8 cellular contexts compared by ENCODE assay signal in the genomic region with DNA sequence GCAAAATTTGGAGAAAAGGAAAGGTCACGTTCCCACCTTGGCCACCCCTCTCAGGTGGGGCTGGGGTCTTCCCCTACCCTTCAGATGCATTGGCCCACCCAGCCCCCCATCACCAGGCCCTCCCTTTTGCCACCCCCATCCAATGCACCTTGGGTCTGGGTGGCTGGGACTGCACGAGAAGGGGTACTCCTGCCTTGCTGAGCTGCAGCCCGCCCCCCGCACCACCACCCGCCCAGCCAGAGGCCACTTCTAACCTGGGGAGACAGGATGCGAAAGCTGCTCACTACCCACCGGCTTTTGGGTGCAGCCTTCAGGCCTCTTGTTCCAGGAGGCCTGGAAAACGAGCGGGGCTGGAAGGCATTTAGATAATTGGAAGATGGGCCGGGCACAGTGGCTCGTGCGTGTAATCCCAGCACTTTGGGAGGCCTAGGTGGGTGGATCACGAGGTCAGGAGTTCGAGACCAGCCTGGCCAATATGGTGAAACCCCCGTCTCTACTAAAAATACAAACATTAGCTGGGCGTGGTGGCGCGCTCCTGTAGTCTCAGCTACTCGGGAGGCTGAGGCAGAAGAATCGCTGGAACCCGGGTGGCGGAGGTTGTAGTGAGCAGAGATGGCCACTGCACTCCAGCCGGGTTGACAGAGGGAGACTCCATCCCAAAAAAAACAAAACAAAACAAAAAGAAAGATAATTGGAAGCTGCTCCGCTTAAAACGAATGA. TPM values are rescaled to one million over a fixed set of nuclear protein-coding genes. Genes with fewer than 3 reads are reported as not detected.
DNase-seq lines count a peak whose midpoint lies in the region; ATAC-seq and TF ChIP-seq lines count a peak whose summit lies in the region.

No MANE protein-coding gene starts in this region.

- in situ Hi-C loops in GM23248 (cut with MboI), result no loop called here

- POLR2A ChIA-PET in WTC11 (lab: Charles Lee), result no interaction called here

- ATAC-seq in WTC11 (no peak), HG02870 (IDR thresholded peaks at IDR 0.05; ENCODE audit: unreplicated experiment) (no peak), GM21825 (IDR thresholded peaks at IDR 0.05; ENCODE audit: unreplicated experiment) (no peak)

- peak overlapping the region; percentile 82 for H3K4me3 Mint-ChIP-seq in WTC11

- H3K36me3 ChIP-seq in GM23248 (ENCODE audit: low read depth), result no peaks in the 10 kb centered on the region
- H3K36me3 ChIP-seq in right atrium auricular region, result no peaks in the 10 kb centered on the region
- no peaks in the 10 kb centered on the region for H3K36me3 ChIP-seq in smooth muscle cell (ENCODE audit: low read depth)

- H3K9ac ChIP-seq in GM23248 (peak overlapping the region; percentile 94), smooth muscle cell (ENCODE audit: low read depth) (no peak overlapping the region)

- TF ChIP-seq CTCF in WTC11 (IDR thresholded peaks at IDR 0.05) (no peak), right atrium auricular region (IDR thresholded peaks at IDR 0.05) (no peak), smooth muscle cell (IDR thresholded peaks at IDR 0.05; ENCODE audit: borderline replicate concordance, insufficient read depth, poor library complexity, severe bottlenecking) (no peak)

- H3K4me2 ChIP-seq in GM23248 (ENCODE audit: unreplicated experiment) (peak overlapping the region; percentile 86), smooth muscle cell (peak overlapping the region; percentile 94)

- H3K9me3 Mint-ChIP-seq in WTC11, result no peaks in the 10 kb centered on the region

- no peak for DNase-seq in GM23248
- no peak for DNase-seq in WTC11 (ENCODE audit: low spot score)
- no peak for DNase-seq in right atrium auricular region (ENCODE audit: low spot score)
- DNase-seq in smooth muscle cell (lab: John Stamatoyannopoulos, UW; ENCODE audit: unreplicated experiment), result no peak
- DNase-seq in NCI-H345 treated with DMSO at 0.1 percent for 48 hours (lab: John Stamatoyannopoulos, UW; ENCODE audit: unreplicated experiment), result no peak
- no peak for DNase-seq in iPS-NIHi11 (ENCODE audit: low spot score)

- H2AFZ ChIP-seq in GM23248 (peak overlapping the region; percentile 83), smooth muscle cell (ENCODE audit: low read depth) (no peak overlapping the region)

- H3K9me2 ChIP-seq in GM23248 (ENCODE audit: insufficient read depth), result no peaks in the 10 kb centered on the region

- H3K9me3 ChIP-seq in GM23248 (ENCODE audit: low read depth) (no peaks in the 10 kb centered on the region), right atrium auricular region (no peaks in the 10 kb centered on the region), smooth muscle cell (replicated peaks; ENCODE audit: low read depth) (no peaks in the 10 kb centered on the region)

- H3K79me2 ChIP-seq in GM23248 (ENCODE audit: insufficient read depth), result peaks cover 35% of the 10 kb centered on the region
- no peaks in the 10 kb centered on the region for H3K79me2 ChIP-seq in smooth muscle cell (ENCODE audit: low read depth)

- H3K27ac ChIP-seq in GM23248 (peak overlapping the region; percentile 98), right atrium auricular region (peak overlapping the region; percentile 98 to 99), smooth muscle cell (ENCODE audit: low read depth) (no peak overlapping the region)

- H4K20me1 ChIP-seq in GM23248 (ENCODE audit: insufficient read depth) (no peaks in the 10 kb centered on the region), smooth muscle cell (ENCODE audit: low read depth) (peaks cover 5% of the 10 kb centered on the region)

- H3K4me3 ChIP-seq in GM23248 (peak overlapping the region; percentile 85), right atrium auricular region (peak overlapping the region; percentile 73 to 81), smooth muscle cell (peak overlapping the region; percentile 73)

- peaks cover 38% of the 10 kb centered on the region for H3K4me1 Mint-ChIP-seq in WTC11

- H3K36me3 Mint-ChIP-seq in WTC11, result no peaks in the 10 kb centered on the region

- WGBS in GM23248 (ENCODE audit: low coverage in 1 of 2, low lambda C conversion rate in 2 of 2, missing lambda C conversion rate in 2 of 2), 2 experiments, result 61% methylated on average over 25 of the region's 25 CpGs
- 88% methylated on average over 25 of the region's 25 CpGs for WGBS in smooth muscle cell (ENCODE audit: low lambda C conversion rate)

- H3K27me3 Mint-ChIP-seq in WTC11 (ENCODE audit: low read depth), result peaks cover 12% of the 10 kb centered on the region; the same call in 1 of the 2 replicates

- no peaks in the 10 kb centered on the region for H3F3A ChIP-seq in GM23248 (ENCODE audit: insufficient read depth)
- no peaks in the 10 kb centered on the region for H3F3A ChIP-seq in smooth muscle cell (ENCODE audit: low read depth)

- CTCF ChIA-PET in WTC11 (lab: Charles Lee), result interaction anchor here (0.7 to 2.8 kb wide), 4 partner anchors 9 to 25 kb away, joined by 4 to 29 read pairs (median 8); a partner anchor contains a TSS

- no peak overlapping the region for H3K27ac Mint-ChIP-seq in WTC11

- H3K27me3 ChIP-seq in GM23248 (replicated peaks; ENCODE audit: insufficient read depth) (no peaks in the 10 kb centered on the region), right atrium auricular region (no peaks in the 10 kb centered on the region), smooth muscle cell (ENCODE audit: low read depth) (no peaks in the 10 kb centered on the region)

- H3K4me1 ChIP-seq in GM23248 (ENCODE audit: insufficient read depth) (0 out of 2 replicates have a peak, but pooled peaks cover 12% of the 10 kb centered on the region), right atrium auricular region (peaks cover 0 to 40% of the 10 kb centered on the region in 2 donors), smooth muscle cell (ENCODE audit: low read depth) (peaks cover 18% of the 10 kb centered on the region)

TF ChIP-seq in WTC11, 78 proteins besides CTCF, POLR2A, EP300 and RAD21 (continues in another document):
- TF ChIP-seq, protein P1, sequence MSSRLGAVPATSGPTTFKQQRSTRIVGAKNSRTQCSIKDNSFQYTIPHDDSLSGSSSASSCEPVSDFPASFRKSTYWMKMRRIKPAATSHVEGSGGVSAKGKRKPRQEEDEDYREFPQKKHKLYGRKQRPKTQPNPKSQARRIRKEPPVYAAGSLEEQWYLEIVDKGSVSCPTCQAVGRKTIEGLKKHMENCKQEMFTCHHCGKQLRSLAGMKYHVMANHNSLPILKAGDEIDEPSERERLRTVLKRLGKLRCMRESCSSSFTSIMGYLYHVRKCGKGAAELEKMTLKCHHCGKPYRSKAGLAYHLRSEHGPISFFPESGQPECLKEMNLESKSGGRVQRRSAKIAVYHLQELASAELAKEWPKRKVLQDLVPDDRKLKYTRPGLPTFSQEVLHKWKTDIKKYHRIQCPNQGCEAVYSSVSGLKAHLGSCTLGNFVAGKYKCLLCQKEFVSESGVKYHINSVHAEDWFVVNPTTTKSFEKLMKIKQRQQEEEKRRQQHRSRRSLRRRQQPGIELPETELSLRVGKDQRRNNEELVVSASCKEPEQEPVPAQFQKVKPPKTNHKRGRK (CRISPR knock-in tag; IDR thresholded peaks at IDR 0.05; ENCODE audit: borderline replicate concordance), result no peak
- TF ChIP-seq ZNF317 (CRISPR knock-in tag; IDR thresholded peaks at IDR 0.05; ENCODE audit: borderline replicate concordance, low read depth) (no peak), SOX15 (CRISPR knock-in tag; IDR thresholded peaks at IDR 0.05) (no peak), ELF4 (CRISPR knock-in tag; IDR thresholded peaks at IDR 0.05; ENCODE audit: low read depth) (no peak), NR1H2 (CRISPR knock-in tag; IDR thresholded peaks at IDR 0.05) (no peak), IRF2 (CRISPR knock-in tag; IDR thresholded peaks at IDR 0.05; ENCODE audit: borderline replicate concordance, low read depth) (no peak)
- TF ChIP-seq, protein P2, sequence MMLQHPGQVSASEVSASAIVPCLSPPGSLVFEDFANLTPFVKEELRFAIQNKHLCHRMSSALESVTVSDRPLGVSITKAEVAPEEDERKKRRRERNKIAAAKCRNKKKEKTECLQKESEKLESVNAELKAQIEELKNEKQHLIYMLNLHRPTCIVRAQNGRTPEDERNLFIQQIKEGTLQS (CRISPR knock-in tag; conservative IDR thresholded peaks at IDR 0.05), result no peak

RNA-seq across cellular contexts. Expression of a gene that starts 1.2 kb away (rescaled TPM):
- total RNA-seq in GM23248 (2014; rRNA removed; shearing (Covaris generic)), result 20.1 and 22.9 TPM in 2 replicates
- polyA plus RNA-seq in GM23248 (2016; fragmentation: Nextera tagmentation; extraction: Ambion mirVana), result 16.3 and 18.2 TPM in 2 replicates
- total RNA-seq in WTC11 (2021), result 35.2 to 37.5 TPM (median 37.4 TPM) in 3 replicates
- total RNA-seq in right atrium auricular region, result 10 to 100 TPM; 10.4 to 11.4 TPM
- 9.5 and 14.7 TPM in 2 replicates for total RNA-seq in smooth muscle cell
- polyA plus RNA-seq in smooth muscle cell, result 11.1 and 14.8 TPM in 2 replicates

RNA-seq across cellular contexts. Expression of a gene that starts 8.3 kb away (rescaled TPM):
- 134 and 153 TPM in 2 replicates for total RNA-seq in GM23248 (2014; rRNA removed; shearing (Covaris generic))
- polyA plus RNA-seq in GM23248 (2016; fragmentation: Nextera tagmentation; extraction: Ambion mirVana) (4.5 and 4.6 TPM in 2 replicates), smooth muscle cell (10.4 and 13.4 TPM in 2 replicates)
- total RNA-seq in WTC11 (2021) (55.3 to 58.7 TPM (median 57.6 TPM) in 3 replicates), right atrium auricular region (10 to 100 TPM; 49.1 to 77.1 TPM), smooth muscle cell (23.6 TPM in 2 replicates)

RNA-seq across cellular contexts. Expression of a gene that starts 13.6 kb away (rescaled TPM):
- total RNA-seq in GM23248 (2014; rRNA removed; shearing (Covaris generic)), result not detected in 2 replicates
- polyA plus RNA-seq in GM23248 (2016; fragmentation: Nextera tagmentation; extraction: Ambion mirVana) (0.11 TPM in 1 of 2 replicates, not detected in the other), smooth muscle cell (0.32 and 0.47 TPM in 2 replicates)
- total RNA-seq in WTC11 (2021) (0.41 to 0.72 TPM (median 0.64 TPM) in 3 replicates), right atrium auricular region (under 1 TPM in 1 of 2 donors, not detected in 1; 0.31 TPM), smooth muscle cell (0.36 and 0.72 TPM in 2 replicates)

RNA-seq across cellular contexts. Expression of a gene that starts 25.5 kb away (rescaled TPM):
- 24.8 and 25.0 TPM in 2 replicates for total RNA-seq in GM23248 (2014; rRNA removed; shearing (Covaris generic))
- polyA plus RNA-seq in GM23248 (2016; fragmentation: Nextera tagmentation; extraction: Ambion mirVana) (20.5 and 22.6 TPM in 2 replicates), smooth muscle cell (10.9 and 14.7 TPM in 2 replicates)
- total RNA-seq in WTC11 (2021) (2.8 to 4.1 TPM (median 3.1 TPM) in 3 replicates), right atrium auricular region (10 to 100 TPM; 14.6 to 17.3 TPM), smooth muscle cell (3.1 and 9.9 TPM in 2 replicates)

RNA-seq across cellular contexts. Expression of a gene that starts 27.3 kb away (rescaled TPM):
- total RNA-seq in GM23248 (2014; rRNA removed; shearing (Covaris generic)), result 44.9 and 49.1 TPM in 2 replicates
- 62.6 and 65.4 TPM in 2 replicates for polyA plus RNA-seq in GM23248 (2016; fragmentation: Nextera tagmentation; extraction: Ambion mirVana)
- total RNA-seq in WTC11 (2021), result 109 to 129 TPM (median 113 TPM) in 3 replicates
- 10 to 100 TPM; 10.8 to 11.2 TPM for total RNA-seq in right atrium auricular region
- 7.6 and 11.8 TPM in 2 replicates for total RNA-seq in smooth muscle cell
- 33.4 and 46.7 TPM in 2 replicates for polyA plus RNA-seq in smooth muscle cell
